ENCODE assay signal across 18 cellular contexts in the genomic region with DNA sequence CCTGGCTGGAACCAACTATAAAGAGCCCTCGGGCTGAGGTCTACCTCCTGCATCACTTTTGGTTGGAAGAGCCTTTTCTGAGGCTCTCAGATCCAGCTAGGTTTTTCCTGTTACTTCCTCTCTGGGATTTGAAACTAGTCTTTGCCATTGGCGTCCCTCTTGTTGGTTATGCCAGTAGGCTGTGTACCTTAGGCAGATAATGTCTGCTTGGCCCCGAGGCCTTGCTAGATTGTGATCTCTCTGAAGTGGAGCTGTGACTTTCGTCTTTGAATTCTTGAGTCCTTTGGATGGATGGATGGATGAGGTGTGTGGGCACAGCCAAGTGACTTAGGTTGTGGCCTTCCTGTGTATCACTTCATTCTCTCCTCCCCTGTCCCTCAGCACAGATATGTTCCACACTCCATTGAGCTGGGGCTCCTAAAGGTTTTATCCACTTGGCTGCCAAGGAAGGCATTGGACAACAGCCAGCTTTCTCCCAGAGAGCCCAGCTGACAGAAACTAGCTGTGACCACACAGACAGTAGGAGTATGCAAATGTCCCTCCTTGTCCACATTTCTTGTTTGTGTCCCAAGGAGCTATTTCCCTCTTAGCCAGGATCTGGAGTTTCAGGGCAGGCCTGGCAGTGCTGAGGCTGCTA. TPM values are rescaled to one million over a fixed set of nuclear protein-coding genes. Genes with fewer than 3 reads are reported as not detected.
DNase-seq lines count a peak whose midpoint lies in the region; ATAC-seq, FAIRE-seq and TF ChIP-seq lines count a peak whose summit lies in the region.
"Had no signal": no experiment of that assay in that cellular context is flagged by ENCODE, and none has a peak within 500 bp of the region (broad histone marks: within the 10 kb centered on the region; RNA-seq: fewer than 3 reads in every experiment).

No MANE protein-coding gene starts in this region.

- ATAC-seq in HG02885 (IDR thresholded peaks at IDR 0.05; ENCODE audit: poor library complexity, unreplicated experiment) (no peak), SK-N-SH treated with all-trans-retinoic acid at 6 μM for 48 hours (no peak; the same call in 1 of the 3 replicates)

- no peak for FAIRE-seq in D721Med (lab: Jason Lieb, UNC)
- FAIRE-seq: RCC 7860 had no signal

- TF ChIP-seq CTCF in D721Med (IDR thresholded peaks at IDR 0.05; ENCODE audit: insufficient read depth, missing control alignments) = no peak

- DNase-seq in CD1c-positive myeloid dendritic cell (ENCODE audit: extremely low spot score) (peak; percentile 31), NCI-H82 (lab: John Stamatoyannopoulos, UW) (peak; percentile 52), cerebellum (ENCODE audit: low spot score) (peak; percentile 44), myocyte (ENCODE audit: low read depth) (peak; percentile 62), mucosa of gallbladder (ENCODE audit: low spot score) (no peak), D721Med (ENCODE audit: insufficient read length, low spot score) (no peak)
- DNase-seq: activated CD4-positive, alpha-beta T cell treated with anti-CD3 and anti-CD28 coated beads for 48 hours; activated T-cell treated with anti-CD3 and anti-CD28 coated beads, Interleukin-2, amount 50 U/mL, for 24 hours; amniotic stem cell; NCI-H1436; NCI-H510A treated with DMSO at 0.1 percent for 48 hours had no signal

TF ChIP-seq in SK-N-SH treated with all-trans-retinoic acid at 6 μM for 48 hours, 23 proteins besides CTCF, POLR2A, EP300 and RAD21:
- TF ChIP-seq, protein P1, sequence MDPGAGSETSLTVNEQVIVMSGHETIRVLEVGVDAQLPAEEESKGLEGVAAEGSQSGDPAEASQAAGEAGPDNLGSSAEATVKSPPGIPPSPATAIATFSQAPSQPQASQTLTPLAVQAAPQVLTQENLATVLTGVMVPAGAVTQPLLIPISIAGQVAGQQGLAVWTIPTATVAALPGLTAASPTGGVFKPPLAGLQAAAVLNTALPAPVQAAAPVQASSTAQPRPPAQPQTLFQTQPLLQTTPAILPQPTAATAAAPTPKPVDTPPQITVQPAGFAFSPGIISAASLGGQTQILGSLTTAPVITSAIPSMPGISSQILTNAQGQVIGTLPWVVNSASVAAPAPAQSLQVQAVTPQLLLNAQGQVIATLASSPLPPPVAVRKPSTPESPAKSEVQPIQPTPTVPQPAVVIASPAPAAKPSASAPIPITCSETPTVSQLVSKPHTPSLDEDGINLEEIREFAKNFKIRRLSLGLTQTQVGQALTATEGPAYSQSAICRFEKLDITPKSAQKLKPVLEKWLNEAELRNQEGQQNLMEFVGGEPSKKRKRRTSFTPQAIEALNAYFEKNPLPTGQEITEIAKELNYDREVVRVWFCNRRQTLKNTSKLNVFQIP (CRISPR knock-in tag; IDR thresholded peaks at IDR 0.05; ENCODE audit: borderline replicate concordance, low read depth) = no peak
- TF ChIP-seq, protein P2, sequence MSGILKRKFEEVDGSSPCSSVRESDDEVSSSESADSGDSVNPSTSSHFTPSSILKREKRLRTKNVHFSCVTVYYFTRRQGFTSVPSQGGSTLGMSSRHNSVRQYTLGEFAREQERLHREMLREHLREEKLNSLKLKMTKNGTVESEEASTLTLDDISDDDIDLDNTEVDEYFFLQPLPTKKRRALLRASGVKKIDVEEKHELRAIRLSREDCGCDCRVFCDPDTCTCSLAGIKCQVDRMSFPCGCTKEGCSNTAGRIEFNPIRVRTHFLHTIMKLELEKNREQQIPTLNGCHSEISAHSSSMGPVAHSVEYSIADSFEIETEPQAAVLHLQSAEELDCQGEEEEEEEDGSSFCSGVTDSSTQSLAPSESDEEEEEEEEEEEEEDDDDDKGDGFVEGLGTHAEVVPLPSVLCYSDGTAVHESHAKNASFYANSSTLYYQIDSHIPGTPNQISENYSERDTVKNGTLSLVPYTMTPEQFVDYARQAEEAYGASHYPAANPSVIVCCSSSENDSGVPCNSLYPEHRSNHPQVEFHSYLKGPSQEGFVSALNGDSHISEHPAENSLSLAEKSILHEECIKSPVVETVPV (CRISPR knock-in tag; IDR thresholded peaks at IDR 0.05) = no peak
- TF ChIP-seq ZC3H10 (CRISPR knock-in tag; IDR thresholded peaks at IDR 0.05) (no peak), PPARA (CRISPR knock-in tag; IDR thresholded peaks at IDR 0.05; ENCODE audit: borderline replicate concordance) (no peak), RARB (CRISPR knock-in tag; IDR thresholded peaks at IDR 0.05) (no peak), ZNF70 (CRISPR knock-in tag; IDR thresholded peaks at IDR 0.05) (no peak), ZFP30 (CRISPR knock-in tag; IDR thresholded peaks at IDR 0.05) (no peak), BACH2 (CRISPR knock-in tag; IDR thresholded peaks at IDR 0.05; ENCODE audit: borderline replicate concordance) (no peak), ESRRG (CRISPR knock-in tag; IDR thresholded peaks at IDR 0.05) (no peak)
- TF ChIP-seq, protein P3, sequence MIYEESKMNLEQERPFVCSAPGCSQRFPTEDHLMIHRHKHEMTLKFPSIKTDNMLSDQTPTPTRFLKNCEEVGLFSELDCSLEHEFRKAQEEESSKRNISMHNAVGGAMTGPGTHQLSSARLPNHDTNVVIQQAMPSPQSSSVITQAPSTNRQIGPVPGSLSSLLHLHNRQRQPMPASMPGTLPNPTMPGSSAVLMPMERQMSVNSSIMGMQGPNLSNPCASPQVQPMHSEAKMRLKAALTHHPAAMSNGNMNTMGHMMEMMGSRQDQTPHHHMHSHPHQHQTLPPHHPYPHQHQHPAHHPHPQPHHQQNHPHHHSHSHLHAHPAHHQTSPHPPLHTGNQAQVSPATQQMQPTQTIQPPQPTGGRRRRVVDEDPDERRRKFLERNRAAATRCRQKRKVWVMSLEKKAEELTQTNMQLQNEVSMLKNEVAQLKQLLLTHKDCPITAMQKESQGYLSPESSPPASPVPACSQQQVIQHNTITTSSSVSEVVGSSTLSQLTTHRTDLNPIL (CRISPR knock-in tag; IDR thresholded peaks at IDR 0.05; ENCODE audit: low read depth) = no peak
- TF ChIP-seq, protein P4, sequence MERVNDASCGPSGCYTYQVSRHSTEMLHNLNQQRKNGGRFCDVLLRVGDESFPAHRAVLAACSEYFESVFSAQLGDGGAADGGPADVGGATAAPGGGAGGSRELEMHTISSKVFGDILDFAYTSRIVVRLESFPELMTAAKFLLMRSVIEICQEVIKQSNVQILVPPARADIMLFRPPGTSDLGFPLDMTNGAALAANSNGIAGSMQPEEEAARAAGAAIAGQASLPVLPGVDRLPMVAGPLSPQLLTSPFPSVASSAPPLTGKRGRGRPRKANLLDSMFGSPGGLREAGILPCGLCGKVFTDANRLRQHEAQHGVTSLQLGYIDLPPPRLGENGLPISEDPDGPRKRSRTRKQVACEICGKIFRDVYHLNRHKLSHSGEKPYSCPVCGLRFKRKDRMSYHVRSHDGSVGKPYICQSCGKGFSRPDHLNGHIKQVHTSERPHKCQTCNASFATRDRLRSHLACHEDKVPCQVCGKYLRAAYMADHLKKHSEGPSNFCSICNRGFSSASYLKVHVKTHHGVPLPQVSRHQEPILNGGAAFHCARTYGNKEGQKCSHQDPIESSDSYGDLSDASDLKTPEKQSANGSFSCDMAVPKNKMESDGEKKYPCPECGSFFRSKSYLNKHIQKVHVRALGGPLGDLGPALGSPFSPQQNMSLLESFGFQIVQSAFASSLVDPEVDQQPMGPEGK (CRISPR knock-in tag; IDR thresholded peaks at IDR 0.05; ENCODE audit: borderline replicate concordance) = no peak
TF ChIP-seq in SK-N-SH treated with all-trans-retinoic acid at 6 μM for 48 hours: peak in this region for 0.

RNA-seq across cellular contexts. Expression of a gene that starts 7.9 kb away (rescaled TPM):
- 15.3 TPM for total RNA-seq in cerebellum
- 17.9 and 51.4 TPM in 2 replicates for total RNA-seq in myocyte
- polyA plus RNA-seq in myocyte (2012) = 27.7 TPM
- 41.2 TPM for total RNA-seq in mucosa of gallbladder

RNA-seq across cellular contexts. Expression of a gene that starts 8.3 kb away (rescaled TPM):
- total RNA-seq in cerebellum (15.4 TPM), myocyte (24.3 and 24.4 TPM in 2 replicates), mucosa of gallbladder (45.5 TPM)
- polyA plus RNA-seq in myocyte (2012) = 16.6 TPM

RNA-seq across cellular contexts. Expression of a gene that starts 13.3 kb away (rescaled TPM):
- total RNA-seq in cerebellum (not detected), myocyte (not detected in 2 replicates), mucosa of gallbladder (23.4 TPM)
- not detected for polyA plus RNA-seq in myocyte (2012)
- total RNA-seq: B cell, dermis microvascular lymphatic vessel endothelial cell, mesenteric fat pad, temporal lobe had no signal

RNA-seq across cellular contexts. Expression of a gene that starts 28.7 kb away (rescaled TPM):
- 7.7 TPM for total RNA-seq in cerebellum
- not detected in 2 replicates for total RNA-seq in myocyte
- polyA plus RNA-seq in myocyte (2012) = not detected
- total RNA-seq in mucosa of gallbladder = 232 TPM

RNA-seq across cellular contexts. Expression of a gene that starts 45.4 kb away (rescaled TPM):
- total RNA-seq in cerebellum (0.27 TPM), myocyte (not detected in 2 replicates), mucosa of gallbladder (1.4 TPM)
- 1.4 TPM for polyA plus RNA-seq in myocyte (2012)
- total RNA-seq: temporal lobe had no signal

Comparison
In these comparisons a context has a peak if more than half of its experiments do, and no peak if none do; other contexts are left out.
1. DNase-seq: peak in CD1c-positive myeloid dendritic cell (single experiment), NCI-H82 (single experiment), cerebellum (single experiment) and myocyte (single experiment); none in mucosa of gallbladder (single experiment) and D721Med (single experiment).
2. RNA of a gene that starts 13.3 kb away (total RNA-seq): 23.4 TPM in mucosa of gallbladder (single experiment); not detected in cerebellum (single experiment) and not detected in myocyte; every median in the first group is over 10 times any median in the second.